1 cellular context compared by ENCODE assay signal in genomic region chr12:105107176-105107496, GRCh38.
TF ChIP-seq lines count a peak whose summit lies in the region.

No MANE protein-coding gene starts in this region.

TF ChIP-seq in K562, 482 proteins besides CTCF, POLR2A, EP300 and RAD21:
- TF ChIP-seq USF2 (CRISPR knock-in tag; IDR thresholded peaks at IDR 0.05) (no peak), EP400 (IDR thresholded peaks at IDR 0.05) (peak; percentile 64; the same call in 1 of the 2 replicates), TARDBP (IDR thresholded peaks at IDR 0.05) (no peak), ZNF239 (CRISPR knock-in tag; IDR thresholded peaks at IDR 0.05) (no peak), TAF1 (IDR thresholded peaks at IDR 0.05; ENCODE audit: control insufficient read depth, extremely low read depth, insufficient read depth, low read length, severe bottlenecking) (no peak), YY1 (IDR thresholded peaks at IDR 0.05; ENCODE audit: borderline replicate concordance in 1 of 3, control insufficient read depth in 1 of 3, extremely low read depth in 1 of 3, insufficient read depth in 3 of 3, insufficient read length in 1 of 3, insufficient replicate concordance in 2 of 3, low read depth in 1 of 3, low read length in 2 of 3) (no peak), CREBBP (IDR thresholded peaks at IDR 0.05; ENCODE audit: low read depth, low read length) (no peak), C11orf30 (IDR thresholded peaks at IDR 0.05; ENCODE audit: low read depth) (peak; percentile 95), STAT6 (CRISPR knock-in tag; IDR thresholded peaks at IDR 0.05) (no peak), SREBF1 (IDR thresholded peaks at IDR 0.05; ENCODE audit: borderline replicate concordance, low read depth, low read length) (no peak), ATF7 (IDR thresholded peaks at IDR 0.05) (no peak), PML (IDR thresholded peaks at IDR 0.05; ENCODE audit: low read length) (no peak), ZNF263 (CRISPR knock-in tag; IDR thresholded peaks at IDR 0.05; ENCODE audit: borderline replicate concordance) (0 out of 2 replicates have a peak, but pooled peaks have one; percentile 5), ATF3 (IDR thresholded peaks at IDR 0.05) (no peak), ATF3 (CRISPR knock-in tag; conservative IDR thresholded peaks at IDR 0.05) (no peak), CGGBP1 (CRISPR knock-in tag; IDR thresholded peaks at IDR 0.05) (no peak), FOXM1 (IDR thresholded peaks at IDR 0.05; ENCODE audit: low read depth) (peak; percentile 19; the same call in 1 of the 2 replicates), FOXM1 (CRISPR knock-in tag; IDR thresholded peaks at IDR 0.05; ENCODE audit: low read depth) (no peak), ZNF3 (CRISPR knock-in tag; IDR thresholded peaks at IDR 0.05) (no peak), POLR2H (tag; IDR thresholded peaks at IDR 0.05; ENCODE audit: low read depth) (no peak), ZNF316 (IDR thresholded peaks at IDR 0.05) (peak; percentile 96), TAF15 (IDR thresholded peaks at IDR 0.05; ENCODE audit: low read depth, low read length) (no peak), SP2 (IDR thresholded peaks at IDR 0.05; ENCODE audit: extremely low read depth, low read depth, low read length, poor library complexity, severe bottlenecking) (no peak), MAFF (IDR thresholded peaks at IDR 0.05; ENCODE audit: low read length) (peak; percentile 76), GTF2F1 (IDR thresholded peaks at IDR 0.05; ENCODE audit: low read depth, low read length) (0 out of 2 replicates have a peak, but pooled peaks have one; percentile 1), ZNF436 (CRISPR knock-in tag; IDR thresholded peaks at IDR 0.05) (no peak), FOSL1 (tag; conservative IDR thresholded peaks at IDR 0.05) (0 out of 2 replicates have a peak, but pooled peaks have one; percentile 2), SRSF1 (IDR thresholded peaks at IDR 0.05; ENCODE audit: low read depth, low read length) (no peak), MAFG (tag; conservative IDR thresholded peaks at IDR 0.05) (peak; percentile 91), ZC3H8 (IDR thresholded peaks at IDR 0.05) (0 out of 2 replicates have a peak, but pooled peaks have one; percentile 66), SIN3B (IDR thresholded peaks at IDR 0.05; ENCODE audit: low read depth) (0 out of 2 replicates have a peak, but pooled peaks have one; percentile 6), ETS2 (tag; IDR thresholded peaks at IDR 0.05; ENCODE audit: borderline replicate concordance, poor library complexity, severe bottlenecking) (no peak), MAFK (IDR thresholded peaks at IDR 0.05; ENCODE audit: low read length) (peak; percentile 75), GABPA (tag; conservative IDR thresholded peaks at IDR 0.05; ENCODE audit: low read depth) (no peak), POLR2G (IDR thresholded peaks at IDR 0.05; ENCODE audit: low read depth, low read length) (no peak)
- TF ChIP-seq, protein P1, sequence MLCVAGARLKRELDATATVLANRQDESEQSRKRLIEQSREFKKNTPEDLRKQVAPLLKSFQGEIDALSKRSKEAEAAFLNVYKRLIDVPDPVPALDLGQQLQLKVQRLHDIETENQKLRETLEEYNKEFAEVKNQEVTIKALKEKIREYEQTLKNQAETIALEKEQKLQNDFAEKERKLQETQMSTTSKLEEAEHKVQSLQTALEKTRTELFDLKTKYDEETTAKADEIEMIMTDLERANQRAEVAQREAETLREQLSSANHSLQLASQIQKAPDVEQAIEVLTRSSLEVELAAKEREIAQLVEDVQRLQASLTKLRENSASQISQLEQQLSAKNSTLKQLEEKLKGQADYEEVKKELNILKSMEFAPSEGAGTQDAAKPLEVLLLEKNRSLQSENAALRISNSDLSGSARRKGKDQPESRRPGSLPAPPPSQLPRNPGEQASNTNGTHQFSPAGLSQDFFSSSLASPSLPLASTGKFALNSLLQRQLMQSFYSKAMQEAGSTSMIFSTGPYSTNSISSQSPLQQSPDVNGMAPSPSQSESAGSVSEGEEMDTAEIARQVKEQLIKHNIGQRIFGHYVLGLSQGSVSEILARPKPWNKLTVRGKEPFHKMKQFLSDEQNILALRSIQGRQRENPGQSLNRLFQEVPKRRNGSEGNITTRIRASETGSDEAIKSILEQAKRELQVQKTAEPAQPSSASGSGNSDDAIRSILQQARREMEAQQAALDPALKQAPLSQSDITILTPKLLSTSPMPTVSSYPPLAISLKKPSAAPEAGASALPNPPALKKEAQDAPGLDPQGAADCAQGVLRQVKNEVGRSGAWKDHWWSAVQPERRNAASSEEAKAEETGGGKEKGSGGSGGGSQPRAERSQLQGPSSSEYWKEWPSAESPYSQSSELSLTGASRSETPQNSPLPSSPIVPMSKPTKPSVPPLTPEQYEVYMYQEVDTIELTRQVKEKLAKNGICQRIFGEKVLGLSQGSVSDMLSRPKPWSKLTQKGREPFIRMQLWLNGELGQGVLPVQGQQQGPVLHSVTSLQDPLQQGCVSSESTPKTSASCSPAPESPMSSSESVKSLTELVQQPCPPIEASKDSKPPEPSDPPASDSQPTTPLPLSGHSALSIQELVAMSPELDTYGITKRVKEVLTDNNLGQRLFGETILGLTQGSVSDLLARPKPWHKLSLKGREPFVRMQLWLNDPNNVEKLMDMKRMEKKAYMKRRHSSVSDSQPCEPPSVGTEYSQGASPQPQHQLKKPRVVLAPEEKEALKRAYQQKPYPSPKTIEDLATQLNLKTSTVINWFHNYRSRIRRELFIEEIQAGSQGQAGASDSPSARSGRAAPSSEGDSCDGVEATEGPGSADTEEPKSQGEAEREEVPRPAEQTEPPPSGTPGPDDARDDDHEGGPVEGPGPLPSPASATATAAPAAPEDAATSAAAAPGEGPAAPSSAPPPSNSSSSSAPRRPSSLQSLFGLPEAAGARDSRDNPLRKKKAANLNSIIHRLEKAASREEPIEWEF (CRISPR knock-in tag; IDR thresholded peaks at IDR 0.05), result no peak
- TF ChIP-seq, protein P2, sequence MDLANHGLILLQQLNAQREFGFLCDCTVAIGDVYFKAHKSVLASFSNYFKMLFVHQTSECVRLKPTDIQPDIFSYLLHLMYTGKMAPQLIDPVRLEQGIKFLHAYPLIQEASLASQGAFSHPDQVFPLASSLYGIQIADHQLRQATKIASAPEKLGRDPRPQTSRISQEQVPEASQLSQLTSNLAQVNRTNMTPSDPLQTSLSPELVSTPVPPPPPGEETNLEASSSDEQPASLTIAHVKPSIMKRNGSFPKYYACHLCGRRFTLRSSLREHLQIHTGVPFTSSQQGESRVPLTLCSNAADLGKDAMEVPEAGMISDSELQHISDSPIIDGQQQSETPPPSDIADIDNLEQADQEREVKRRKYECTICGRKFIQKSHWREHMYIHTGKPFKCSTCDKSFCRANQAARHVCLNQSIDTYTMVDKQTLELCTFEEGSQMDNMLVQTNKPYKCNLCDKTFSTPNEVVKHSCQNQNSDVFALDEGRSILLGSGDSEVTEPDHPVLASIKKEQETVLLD (IDR thresholded peaks at IDR 0.05), result no peak
- TF ChIP-seq, protein P3, sequence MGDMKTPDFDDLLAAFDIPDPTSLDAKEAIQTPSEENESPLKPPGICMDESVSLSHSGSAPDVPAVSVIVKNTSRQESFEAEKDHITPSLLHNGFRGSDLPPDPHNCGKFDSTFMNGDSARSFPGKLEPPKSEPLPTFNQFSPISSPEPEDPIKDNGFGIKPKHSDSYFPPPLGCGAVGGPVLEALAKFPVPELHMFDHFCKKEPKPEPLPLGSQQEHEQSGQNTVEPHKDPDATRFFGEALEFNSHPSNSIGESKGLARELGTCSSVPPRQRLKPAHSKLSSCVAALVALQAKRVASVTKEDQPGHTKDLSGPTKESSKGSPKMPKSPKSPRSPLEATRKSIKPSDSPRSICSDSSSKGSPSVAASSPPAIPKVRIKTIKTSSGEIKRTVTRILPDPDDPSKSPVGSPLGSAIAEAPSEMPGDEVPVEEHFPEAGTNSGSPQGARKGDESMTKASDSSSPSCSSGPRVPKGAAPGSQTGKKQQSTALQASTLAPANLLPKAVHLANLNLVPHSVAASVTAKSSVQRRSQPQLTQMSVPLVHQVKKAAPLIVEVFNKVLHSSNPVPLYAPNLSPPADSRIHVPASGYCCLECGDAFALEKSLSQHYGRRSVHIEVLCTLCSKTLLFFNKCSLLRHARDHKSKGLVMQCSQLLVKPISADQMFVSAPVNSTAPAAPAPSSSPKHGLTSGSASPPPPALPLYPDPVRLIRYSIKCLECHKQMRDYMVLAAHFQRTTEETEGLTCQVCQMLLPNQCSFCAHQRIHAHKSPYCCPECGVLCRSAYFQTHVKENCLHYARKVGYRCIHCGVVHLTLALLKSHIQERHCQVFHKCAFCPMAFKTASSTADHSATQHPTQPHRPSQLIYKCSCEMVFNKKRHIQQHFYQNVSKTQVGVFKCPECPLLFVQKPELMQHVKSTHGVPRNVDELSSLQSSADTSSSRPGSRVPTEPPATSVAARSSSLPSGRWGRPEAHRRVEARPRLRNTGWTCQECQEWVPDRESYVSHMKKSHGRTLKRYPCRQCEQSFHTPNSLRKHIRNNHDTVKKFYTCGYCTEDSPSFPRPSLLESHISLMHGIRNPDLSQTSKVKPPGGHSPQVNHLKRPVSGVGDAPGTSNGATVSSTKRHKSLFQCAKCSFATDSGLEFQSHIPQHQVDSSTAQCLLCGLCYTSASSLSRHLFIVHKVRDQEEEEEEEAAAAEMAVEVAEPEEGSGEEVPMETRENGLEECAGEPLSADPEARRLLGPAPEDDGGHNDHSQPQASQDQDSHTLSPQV (IDR thresholded peaks at IDR 0.05), result peak; percentile 48; the same call in 1 of the 2 replicates
